Comparison of ENCODE assay signal across 18 cellular contexts in genomic region chr16:81473066-81473488, GRCh38. TPM values are rescaled to one million over a fixed set of nuclear protein-coding genes. Genes with fewer than 3 reads are reported as not detected.
DNase-seq lines count a peak whose midpoint lies in the region; ATAC-seq and TF ChIP-seq lines count a peak whose summit lies in the region.
"Had no signal": no experiment of that assay in that cellular context is flagged by ENCODE, and none has a peak within 500 bp of the region (broad histone marks: within the 10 kb centered on the region; RNA-seq: fewer than 3 reads in every experiment).

No MANE protein-coding gene starts in this region.

- peaks cover 92% of the 10 kb centered on the region for H3K4me1 ChIP-seq in BLaER1
- H3K4me1 ChIP-seq in ascending aorta = peaks cover 0 to 7% of the 10 kb centered on the region in 2 donors

- no peaks in the 10 kb centered on the region for H3K27me3 Mint-ChIP-seq in effector memory CD8-positive, alpha-beta T cell
- no peaks in the 10 kb centered on the region for H3K27me3 Mint-ChIP-seq in nephron (ENCODE audit: low read depth)
- no peaks in the 10 kb centered on the region for H3K27me3 Mint-ChIP-seq in activated naive CD4-positive, alpha-beta T cell treated with anti-CD3 and anti-CD28 coated beads for 36 hours (ENCODE audit: low read depth)
- H3K27me3 Mint-ChIP-seq: naive thymus-derived CD4-positive, alpha-beta T cell had no signal

- no peak for ATAC-seq in effector memory CD8-positive, alpha-beta T cell (replicated peaks)
- no peak for ATAC-seq in HG03175 (IDR thresholded peaks at IDR 0.05; ENCODE audit: unreplicated experiment)
- ATAC-seq in HG03159 (IDR thresholded peaks at IDR 0.05; ENCODE audit: unreplicated experiment) = no peak
- ATAC-seq: activated CD4-positive, CD25-positive, alpha-beta regulatory T cell treated with anti-CD3 and anti-CD28 coated beads, Interleukin-2, amount 50 U/mL, for 24 hours; activated naive CD4-positive, alpha-beta T cell treated with anti-CD3 and anti-CD28 coated beads, Interleukin-2, amount 50 U/mL, for 72 hours; left colon; naive thymus-derived CD4-positive, alpha-beta T cell; stimulated activated naive CD8-positive, alpha-beta T cell treated with anti-CD3 and anti-CD28 coated beads, Interleukin-15, Interleukin-2, amounts not matched to agents 100 U/mL and 50 U/mL, for 24 hours had no signal

- intact Hi-C loops in activated naive CD4-positive, alpha-beta T cell treated with anti-CD3 and anti-CD28 coated beads for 36 hours (cut with micrococcal nuclease) = no loop called here
- intact Hi-C loops in ascending aorta (cut with DNase I) = no loop called here

- H3K4me3 Mint-ChIP-seq in effector memory CD8-positive, alpha-beta T cell = no peak overlapping the region
- peak overlapping the region in 2 of 3 experiments; percentile 13 to 36 for H3K4me3 Mint-ChIP-seq in nephron
- H3K4me3 Mint-ChIP-seq in activated naive CD4-positive, alpha-beta T cell treated with anti-CD3 and anti-CD28 coated beads for 36 hours = no peak overlapping the region

- no peak for DNase-seq in effector memory CD8-positive, alpha-beta T cell
- DNase-seq in activated naive CD4-positive, alpha-beta T cell treated with anti-CD3 and anti-CD28 coated beads for 36 hours = no peak
- no peak for DNase-seq in ascending aorta (ENCODE audit: low spot score in 2 of 2)
- DNase-seq: DMS153; left colon; naive thymus-derived CD4-positive, alpha-beta T cell; NCI-H2081; NCI-H82; stimulated activated naive CD8-positive, alpha-beta T cell treated with anti-CD3 and anti-CD28 coated beads, Interleukin-15, Interleukin-2, amounts not matched to agents 100 U/mL and 50 U/mL, for 24 hours; T-helper 1 cell had no signal

- peaks cover 65% of the 10 kb centered on the region for H3K36me3 ChIP-seq in BLaER1
- peaks cover 29% of the 10 kb centered on the region for H3K36me3 ChIP-seq in KOPT-K1 (ENCODE audit: insufficient read depth, low read length)
- no peaks in the 10 kb centered on the region for H3K36me3 ChIP-seq in ascending aorta

- H3K4me1 Mint-ChIP-seq in effector memory CD8-positive, alpha-beta T cell (ENCODE audit: low read depth in 2 of 2) = peaks cover 85% of the 10 kb centered on the region in 2 donors
- peaks cover 39% of the 10 kb centered on the region for H3K4me1 Mint-ChIP-seq in nephron
- peaks cover 71% of the 10 kb centered on the region for H3K4me1 Mint-ChIP-seq in activated naive CD4-positive, alpha-beta T cell treated with anti-CD3 and anti-CD28 coated beads for 36 hours (ENCODE audit: low read depth)

- CTCF ChIA-PET in activated naive CD4-positive, alpha-beta T cell treated with anti-CD3 and anti-CD28 coated beads for 36 hours (lab: Charles Lee) = interaction anchor here (0.7 kb wide), 1 partner anchor 86 kb away, joined by 3 read pairs; no protein-coding TSS in a partner anchor

- H3K9me3 Mint-ChIP-seq in effector memory CD8-positive, alpha-beta T cell = no peaks in the 10 kb centered on the region
- H3K9me3 Mint-ChIP-seq in nephron = no peaks in the 10 kb centered on the region
- no peaks in the 10 kb centered on the region for H3K9me3 Mint-ChIP-seq in activated naive CD4-positive, alpha-beta T cell treated with anti-CD3 and anti-CD28 coated beads for 36 hours
- H3K9me3 Mint-ChIP-seq: activated naive CD4-positive, alpha-beta T cell treated with anti-CD3 and anti-CD28 coated beads, Interleukin-2, amount 50 U/mL, for 72 hours; naive thymus-derived CD4-positive, alpha-beta T cell had no signal

- peak overlapping the region; percentile 90 for H3K4me2 ChIP-seq in BLaER1
- H3K4me2 ChIP-seq: hepatocyte had no signal

- H3K9me3 ChIP-seq in BLaER1 (peaks cover 11% of the 10 kb centered on the region; the same call in 1 of the 2 replicates), KOPT-K1 (ENCODE audit: insufficient read depth, low read length, poor library complexity, severe bottlenecking) (no peaks in the 10 kb centered on the region), ascending aorta (no peaks in the 10 kb centered on the region)

- H3K27me3 ChIP-seq in BLaER1 = no peaks in the 10 kb centered on the region
- H3K27me3 ChIP-seq in ascending aorta = no peaks in the 10 kb centered on the region
- H3K27me3 ChIP-seq: hepatocyte had no signal

- peak overlapping the region; percentile 83 to 90 for H3K27ac Mint-ChIP-seq in effector memory CD8-positive, alpha-beta T cell
- H3K27ac Mint-ChIP-seq in nephron = peak overlapping the region; percentile 79 to 93 (median 89)
- no peak overlapping the region for H3K27ac Mint-ChIP-seq in activated naive CD4-positive, alpha-beta T cell treated with anti-CD3 and anti-CD28 coated beads for 36 hours
- H3K27ac Mint-ChIP-seq: activated naive CD4-positive, alpha-beta T cell treated with anti-CD3 and anti-CD28 coated beads, Interleukin-2, amount 50 U/mL, for 72 hours had no signal

- peak overlapping the region; percentile 64 for H3K27ac ChIP-seq in BLaER1
- H3K27ac ChIP-seq in KOPT-K1 (ENCODE audit: low read depth, low read length, poor library complexity, severe bottlenecking) = peak overlapping the region; percentile 99
- H3K27ac ChIP-seq in ascending aorta = no peak overlapping the region
- H3K27ac ChIP-seq: hepatocyte had no signal

- H4K20me1 ChIP-seq in BLaER1 = peaks cover 100% of the 10 kb centered on the region

- no peak overlapping the region for H3K9ac ChIP-seq in BLaER1

- peaks cover 58% of the 10 kb centered on the region for H3K36me3 Mint-ChIP-seq in effector memory CD8-positive, alpha-beta T cell (ENCODE audit: insufficient read depth)
- peaks cover 17% of the 10 kb centered on the region for H3K36me3 Mint-ChIP-seq in nephron (ENCODE audit: low read depth)
- peaks cover 5% of the 10 kb centered on the region for H3K36me3 Mint-ChIP-seq in activated naive CD4-positive, alpha-beta T cell treated with anti-CD3 and anti-CD28 coated beads for 36 hours (ENCODE audit: low read depth)

- TF ChIP-seq CTCF in nephron (IDR thresholded peaks at IDR 0.05; ENCODE audit: unreplicated experiment in 3 of 3) = no peak
- no peak for TF ChIP-seq CTCF in ascending aorta (IDR thresholded peaks at IDR 0.05)

- H3K4me3 ChIP-seq in BLaER1 (no peak overlapping the region), ascending aorta (no peak overlapping the region)
- H3K4me3 ChIP-seq: hepatocyte had no signal

RNA-seq across cellular contexts. Expression of gene CMIP, which starts 28.5 kb away (rescaled TPM):
- 10 to 100 TPM; 28.6 to 28.8 TPM for total RNA-seq in activated naive CD4-positive, alpha-beta T cell treated with anti-CD3 and anti-CD28 coated beads for 36 hours
- 110 TPM for total RNA-seq in ascending aorta

Comparison
In these comparisons a context has a peak if more than half of its experiments do, and no peak if none do; other contexts are left out.
1. H3K27ac ChIP-seq: peak in BLaER1 (single experiment) and KOPT-K1 (single experiment); none in ascending aorta (0 of 2).
2. H3K4me3 Mint-ChIP-seq: peak in nephron (2 of 3); none in effector memory CD8-positive, alpha-beta T cell (0 of 2) and activated naive CD4-positive, alpha-beta T cell treated with anti-CD3 and anti-CD28 coated beads for 36 hours (single experiment).